ENCODE assay signal across 8 cellular contexts in genomic region chr17:35731239-35731931, GRCh38. TPM values are rescaled to one million over a fixed set of nuclear protein-coding genes. Genes with fewer than 3 reads are reported as not detected.
A peak's percentile ranks its signal among the peaks of the same experiment; 100 is the strongest.
DNase-seq lines count a peak whose midpoint lies in the region; ATAC-seq and TF ChIP-seq lines count a peak whose summit lies in the region.

RASL10B (plus strand) TSS chr17:35731639; CDS start chr17:35735185, 3,546 bp downstream.

- no peaks in the 10 kb centered on the region for H3K36me3 ChIP-seq in colonic mucosa

- intact Hi-C loops in activated B cell treated with CpG ODN at 0.5 μM for 24 hours (cut with micrococcal nuclease) (no loop called here), colonic mucosa (cut with DNase I) (no loop called here), left colon (cut with DNase I, micrococcal nuclease) (no loop called here)

- H3K36me3 Mint-ChIP-seq in activated B cell treated with CpG ODN at 0.5 μM for 24 hours (ENCODE audit: low read depth): peaks cover 17% of the 10 kb centered on the region

- H3K9ac ChIP-seq in colonic mucosa (ENCODE audit: low read depth in 2 of 2, low read length in 2 of 2): peak within 1 kb of the TSS; percentile 1 to 30

- H3K4me3 ChIP-seq in colonic mucosa: peak within 1 kb of the TSS; percentile 41

- H3K4me1 ChIP-seq in colonic mucosa: no peaks in the 10 kb centered on the region

- H3K9me3 ChIP-seq in colonic mucosa: no peaks in the 10 kb centered on the region

- no peaks in the 10 kb centered on the region for H3K27me3 ChIP-seq in colonic mucosa

- H3K27ac Mint-ChIP-seq in activated B cell treated with CpG ODN at 0.5 μM for 24 hours: no peak within 1 kb of the TSS

- no peaks in the 10 kb centered on the region for H3K9me3 Mint-ChIP-seq in activated B cell treated with CpG ODN at 0.5 μM for 24 hours

- peaks cover 14% of the 10 kb centered on the region for H3K4me1 Mint-ChIP-seq in activated B cell treated with CpG ODN at 0.5 μM for 24 hours

- TF ChIP-seq CTCF in activated B cell treated with CpG ODN at 0.5 μM for 24 hours (IDR thresholded peaks at IDR 0.05) (no peak), colonic mucosa (IDR thresholded peaks at IDR 0.05) (no peak)

- CTCF ChIA-PET in activated B cell treated with CpG ODN at 0.5 μM for 24 hours (lab: Charles Lee): interaction anchor here (0.9 to 1.3 kb wide), 2 partner anchors 16 to 33 kb away, joined by 3 to 4 read pairs; no protein-coding TSS in a partner anchor

- peak; percentile 70 for DNase-seq in Ammon's horn (ENCODE audit: low spot score)
- DNase-seq in HPDE6-E6E7 (ENCODE audit: extremely low spot score): peak; percentile 65
- DNase-seq in activated B cell treated with CpG ODN at 0.5 μM for 24 hours: no peak
- DNase-seq in colonic mucosa: no peak
- peak in 1 of 2 donors; percentile 56 for DNase-seq in left colon
- DNase-seq in stimulated activated CD4-positive, alpha-beta T cell treated with anti-CD3 and anti-CD28 coated beads, Interleukin-1b, Interleukin-23, amount 100 ng/mL, for 48 hours: peak; percentile 52

- peak within 1 kb of the TSS; percentile 62 for H3K4me3 Mint-ChIP-seq in activated B cell treated with CpG ODN at 0.5 μM for 24 hours

- H3K27me3 Mint-ChIP-seq in activated B cell treated with CpG ODN at 0.5 μM for 24 hours: peaks cover 10% of the 10 kb centered on the region

- POLR2A ChIA-PET in activated B cell treated with CpG ODN at 0.5 μM for 24 hours (lab: Charles Lee): no interaction called here

- no peak within 1 kb of the TSS for H3K27ac ChIP-seq in colonic mucosa

- ATAC-seq in activated B cell treated with CpG ODN at 0.5 μM for 24 hours (ENCODE audit: low read depth) (peak; percentile 60), left colon (peak; percentile 73), HG02870 (IDR thresholded peaks at IDR 0.05; ENCODE audit: unreplicated experiment) (no peak), HG03095 (IDR thresholded peaks at IDR 0.05; ENCODE audit: unreplicated experiment) (no peak)

RNA-seq across cellular contexts. Expression of gene RASL10B, which starts in this region (rescaled TPM):
- total RNA-seq in activated B cell treated with CpG ODN at 0.5 μM for 24 hours: 0.31 and 0.32 TPM in 2 replicates
- total RNA-seq in colonic mucosa: under 1 TPM; 0.07 to 0.21 TPM
- total RNA-seq in left colon: under 1 TPM in 1 of 2 donors, not detected in 1; 0.31 TPM

Comparison
In these comparisons a context has a peak if more than half of its experiments do, and no peak if none do; other contexts are left out.
1. Peak in ATAC-seq in activated B cell treated with CpG ODN at 0.5 μM for 24 hours; RNA of the gene not detected or under 1 TPM.
2. Peak in ATAC-seq in left colon; RNA of the gene not detected or under 1 TPM.
3. DNase-seq: peak in Ammon's horn (single experiment), HPDE6-E6E7 (single experiment) and stimulated activated CD4-positive, alpha-beta T cell treated with anti-CD3 and anti-CD28 coated beads, Interleukin-1b, Interleukin-23, amount 100 ng/mL, for 48 hours (single experiment); none in activated B cell treated with CpG ODN at 0.5 μM for 24 hours (single experiment) and colonic mucosa (single experiment).